Comparison of ENCODE assay signal across 8 cellular contexts in genomic region chr11:90134420-90135003, GRCh38. TPM values are rescaled to one million over a fixed set of nuclear protein-coding genes. Genes with fewer than 3 reads are reported as not detected.
A peak's percentile ranks its signal among the peaks of the same experiment; 100 is the strongest.
DNase-seq lines count a peak whose midpoint lies in the region; ATAC-seq, FAIRE-seq and TF ChIP-seq lines count a peak whose summit lies in the region.

NAALAD2 (plus strand) TSS chr11:90134663; CDS start chr11:90134759, 96 bp downstream.

- 2% methylated on average over 11 of the region's 26 CpGs for WGBS in esophagus muscularis mucosa

- H3K9me3 ChIP-seq in esophagus muscularis mucosa: no peaks in the 10 kb centered on the region
- H3K9me3 ChIP-seq in mucosa of rectum (ENCODE audit: control insufficient read depth in 2 of 2, low read length in 2 of 2): no peaks in the 10 kb centered on the region

- TF ChIP-seq CTCF in esophagus muscularis mucosa (IDR thresholded peaks at IDR 0.05): no peak

- H3K27me3 ChIP-seq in esophagus muscularis mucosa: peaks cover 0 to 10% (median 7%) of the 10 kb centered on the region in 4 donors
- H3K27me3 ChIP-seq in mucosa of rectum (ENCODE audit: control insufficient read depth in 2 of 2, insufficient read depth in 2 of 2, low read length in 2 of 2): peaks cover 0 to 2% of the 10 kb centered on the region in 2 donors

- H3K4me3 ChIP-seq in esophagus muscularis mucosa (peak within 1 kb of the TSS; percentile 53 to 60 (median 57)), mucosa of rectum (ENCODE audit: low read length in 2 of 2) (peak within 1 kb of the TSS; percentile 57 to 69)

- H3K27ac ChIP-seq in esophagus muscularis mucosa (replicated peaks in 1 of 4) (peak within 1 kb of the TSS in 2 of 4 donors; percentile 4 to 31), mucosa of rectum (ENCODE audit: low read depth in 2 of 2, low read length in 2 of 2) (no peak within 1 kb of the TSS)

- intact Hi-C loops in esophagus muscularis mucosa (cut with DNase I): no loop called here

- H3K9ac ChIP-seq in mucosa of rectum (ENCODE audit: low read depth in 1 of 2, low read length in 2 of 2): no peak within 1 kb of the TSS

- H3K4me1 ChIP-seq in esophagus muscularis mucosa: peaks cover 0 to 19% (median 14%) of the 10 kb centered on the region in 4 donors
- H3K4me1 ChIP-seq in mucosa of rectum (ENCODE audit: control insufficient read depth in 2 of 2, insufficient read depth in 2 of 2, low read length in 2 of 2): no peaks in the 10 kb centered on the region

- ATAC-seq in HG02870 (IDR thresholded peaks at IDR 0.05; ENCODE audit: unreplicated experiment): peak; percentile 72

- no peak for TF ChIP-seq POLR2A in esophagus muscularis mucosa (IDR thresholded peaks at IDR 0.05; ENCODE audit: low read depth)

- peak; percentile 40 to 66 for DNase-seq in NCI-H2081 (lab: John Stamatoyannopoulos, UW)
- DNase-seq in NCI-H2081 treated with DMSO at 0.1 percent for 48 hours (lab: John Stamatoyannopoulos, UW): no peak
- peak; percentile 86 for DNase-seq in SKM-1 treated with dmso at 0.1 percent for 144 hours (lab: John Stamatoyannopoulos, UW; ENCODE audit: unreplicated experiment)
- no peak for DNase-seq in esophagus muscularis mucosa (ENCODE audit: extremely low spot score)
- peak; percentile 73 for DNase-seq in urothelium cell line (ENCODE audit: low spot score)
- DNase-seq in HK-2 (ENCODE audit: unreplicated experiment): no peak

- no peak for FAIRE-seq in urothelium cell line (lab: Jason Lieb, UNC)

- no peak for TF ChIP-seq EP300 in esophagus muscularis mucosa (IDR thresholded peaks at IDR 0.05)

- H3K36me3 ChIP-seq in esophagus muscularis mucosa (no peaks in the 10 kb centered on the region), mucosa of rectum (ENCODE audit: control insufficient read depth in 2 of 2, insufficient read depth in 2 of 2, low read length in 2 of 2) (no peaks in the 10 kb centered on the region)

RNA-seq across cellular contexts. Expression of gene NAALAD2, which starts in this region (rescaled TPM):
- 1 to 10 TPM in 2 of 4 donors, under 1 TPM in 2; 0.78 to 3.3 (median 1.1) TPM for total RNA-seq in esophagus muscularis mucosa

Comparison
In these comparisons a context has a peak if more than half of its experiments do, and no peak if none do; other contexts are left out.
1. DNase-seq: peak in NCI-H2081 (2 of 2), SKM-1 treated with dmso at 0.1 percent for 144 hours (single experiment) and urothelium cell line (single experiment); none in NCI-H2081 treated with DMSO at 0.1 percent for 48 hours (single experiment), esophagus muscularis mucosa (single experiment) and HK-2 (single experiment).